ENCODE assay signal across 8 cellular contexts in genomic region chr9:32550046-32550608, GRCh38. TPM values are rescaled to one million over a fixed set of nuclear protein-coding genes. Genes with fewer than 3 reads are reported as not detected.
A peak's percentile ranks its signal among the peaks of the same experiment; 100 is the strongest.
DNase-seq lines count a peak whose midpoint lies in the region; ATAC-seq and TF ChIP-seq lines count a peak whose summit lies in the region.

No MANE protein-coding gene starts in this region.

- no TSS peak for BruUV-seq in A673 (replicated peaks; lab: Mats Ljungman, UMichigan)

- no peaks in the 10 kb centered on the region for H3K9me3 Mint-ChIP-seq in IgD-negative memory B cell

- H3K4me1 ChIP-seq in A673 (ENCODE audit: insufficient read depth, low read length, poor library complexity, severe bottlenecking), result peaks cover 12% of the 10 kb centered on the region
- H3K4me1 ChIP-seq in spleen, result peaks cover 4 to 71% (median 45%) of the 10 kb centered on the region in 6 donors

- no peaks in the 10 kb centered on the region for H3K9me3 ChIP-seq in A673 (ENCODE audit: low read depth, low read length, poor library complexity, severe bottlenecking)
- H3K9me3 ChIP-seq in iPS-18c (ENCODE audit: control insufficient read depth, insufficient read depth, low read length), result no peaks in the 10 kb centered on the region
- no peaks in the 10 kb centered on the region for H3K9me3 ChIP-seq in spleen

- DNase-seq in A673 (ENCODE audit: low spot score) (peak; percentile 31), GM10248 (ENCODE audit: extremely low spot score) (no peak), amniotic epithelial cell (ENCODE audit: low read depth) (peak; percentile 44), spleen (no peak), NCI-H510A treated with DMSO at 0.1 percent for 48 hours (lab: John Stamatoyannopoulos, UW) (no peak)

- H3K4me1 Mint-ChIP-seq in IgD-negative memory B cell, result peaks cover 25 to 31% (median 29%) of the 10 kb centered on the region in 3 donors

- no peak for ATAC-seq in GM19397 (IDR thresholded peaks at IDR 0.05; ENCODE audit: unreplicated experiment)

- H3K4me3 ChIP-seq in A673 (ENCODE audit: low read depth, low read length, poor library complexity, severe bottlenecking) (peak overlapping the region; percentile 91), iPS-18c (ENCODE audit: insufficient read depth, low read depth, low read length) (peak overlapping the region; percentile 92), spleen (peak overlapping the region; percentile 59 to 96 (median 80))

- intact Hi-C loops in A673 (cut with micrococcal nuclease; ENCODE audit: unreplicated experiment) (no loop called here), spleen (cut with DNase I; ENCODE audit: low total_unique reads) (no loop called here)

- WGBS in spleen, 5 donors, result 1 to 4% (median 3%) methylated on average over 13 to 15 of the region's 15 CpGs

- CTCF ChIA-PET in A673 (lab: Charles Lee), result interaction anchor here (0.7 to 1.6 kb wide), 5 partner anchors 24 to 1262 kb away, joined by 3 to 6 read pairs (median 4); partner anchors contain the start of gene RIGI
- CTCF ChIA-PET in GM10248 (lab: Yijun Ruan, JAX), result interaction anchor here (1.0 to 7.4 kb wide), 14 partner anchors 9 to 171 kb away, joined by 3 to 45 read pairs (median 4); partner anchors contain the start of gene NDUFB6

- peak overlapping the region; percentile 94 to 99 (median 97) for H3K4me3 Mint-ChIP-seq in IgD-negative memory B cell

- peaks cover 8% of the 10 kb centered on the region for H3K36me3 Mint-ChIP-seq in IgD-negative memory B cell

- H3K36me3 ChIP-seq in A673 (ENCODE audit: insufficient read depth, low read length, poor library complexity, severe bottlenecking) (no peaks in the 10 kb centered on the region), spleen (peaks cover 0 to 21% (median 0%) of the 10 kb centered on the region in 6 donors)

- H3K27me3 ChIP-seq in A673 (replicated peaks; ENCODE audit: insufficient read depth, low read depth, low read length, poor library complexity) (no peaks in the 10 kb centered on the region), spleen (replicated peaks in 1 of 7) (no peaks in the 10 kb centered on the region)

- no peak for TF ChIP-seq POLR2A in spleen (IDR thresholded peaks at IDR 0.05)

- no peaks in the 10 kb centered on the region for H3K27me3 Mint-ChIP-seq in IgD-negative memory B cell

- TF ChIP-seq CTCF in A673 (conservative IDR thresholded peaks at IDR 0.05; ENCODE audit: low read depth, low read length) (no peak), GM10248 (IDR thresholded peaks at IDR 0.05; ENCODE audit: control extremely low read depth, extremely low read depth, low read depth, missing control alignments) (peak; percentile 21), spleen (IDR thresholded peaks at IDR 0.05 in 8 of 11, conservative IDR thresholded peaks at IDR 0.05 in 3 of 11) (no peak)

- H3K27ac Mint-ChIP-seq in IgD-negative memory B cell, result peak overlapping the region; percentile 64 to 97 (median 92)

- POLR2A ChIA-PET in A673 (lab: Charles Lee; ENCODE audit: low non-redundant PET), result no interaction called here
- POLR2A ChIA-PET in GM10248 (lab: Yijun Ruan, JAX), result interaction anchor here (1.0 to 1.8 kb wide), 3 partner anchors 11 to 475 kb away, joined by 3 to 14 read pairs (median 4); partner anchors contain the start of gene DNAJA1

- H3K27ac ChIP-seq in A673 (ENCODE audit: low read depth, low read length, poor library complexity, severe bottlenecking), result peak overlapping the region; percentile 98
- H3K27ac ChIP-seq in spleen, result peak overlapping the region; percentile 90 to 96 (median 94)

RNA-seq across cellular contexts. Expression of gene SMIM27, which starts 2.0 kb away (rescaled TPM):
- total RNA-seq in A673 (2021) (6.5 and 7.6 TPM in 2 replicates), spleen (10 to 100 TPM in 5 of 7 donors, 1 to 10 TPM in 2; 6.6 to 25.1 (median 18.2) TPM)
- polyA plus RNA-seq in IgD-negative memory B cell (103 TPM), spleen (10 to 100 TPM; 19.6 to 31.7 (median 26.3) TPM)

RNA-seq across cellular contexts. Expression of gene TOPORS, which starts 2.3 kb away (rescaled TPM):
- total RNA-seq in A673 (2021) (25.3 and 26.8 TPM in 2 replicates), spleen (10 to 100 TPM; 11.9 to 28.7 (median 18.2) TPM)
- polyA plus RNA-seq in IgD-negative memory B cell (21.4 TPM), spleen (1 to 10 TPM; 5.2 to 7.1 (median 6.3) TPM)

RNA-seq across cellular contexts. Expression of gene NDUFB6, which starts 22.8 kb away (rescaled TPM):
- total RNA-seq in A673 (2021), result 77.5 and 82.6 TPM in 2 replicates
- polyA plus RNA-seq in IgD-negative memory B cell, result 62.6 TPM
- 10 to 100 TPM; 21.7 to 36.7 (median 25.3) TPM for total RNA-seq in spleen
- 10 to 100 TPM; 18.0 to 33.9 (median 31.9) TPM for polyA plus RNA-seq in spleen

RNA-seq across cellular contexts. Expression of gene RIGI, which starts 24.1 kb away (rescaled TPM):
- total RNA-seq in A673 (2021) (5.9 and 7.4 TPM in 2 replicates), spleen (10 to 100 TPM; 15.1 to 24.4 (median 17.6) TPM)
- polyA plus RNA-seq in IgD-negative memory B cell (16.9 TPM), spleen (1 to 10 TPM; 6.5 to 7.4 (median 7.2) TPM)

Comparison
In these comparisons a context has a peak if more than half of its experiments do, and no peak if none do; other contexts are left out.
1. DNase-seq: peak in A673 (single experiment) and amniotic epithelial cell (single experiment); none in GM10248 (single experiment), spleen (single experiment) and NCI-H510A treated with DMSO at 0.1 percent for 48 hours (single experiment).
2. Peak in every context shown above with its lines, with median percentiles within 50 percentile points of each other: H3K4me3 ChIP-seq.